In genomic region chr16:57805176-57805575, GRCh38 we compare ENCODE assay signal across 15 cellular contexts.
"Had no signal": no experiment of that assay in that cellular context is flagged by ENCODE, and none has a peak within 500 bp of the region (broad histone marks: within the 10 kb centered on the region; RNA-seq: fewer than 3 reads in every experiment).

No MANE protein-coding gene starts in this region.

- H3K27ac ChIP-seq: ascending aorta had no signal

- H3K4me3 ChIP-seq: ascending aorta, smooth muscle cell had no signal

- H3K36me3 Mint-ChIP-seq: activated naive CD8-positive, alpha-beta T cell treated with anti-CD3 and anti-CD28 coated beads for 36 hours had no signal

- H3K9me3 Mint-ChIP-seq: activated naive CD8-positive, alpha-beta T cell treated with anti-CD3 and anti-CD28 coated beads for 36 hours; activated T-helper 1 cell treated with anti-CD3 and anti-CD28 coated beads, Interleukin-12 subunit alpha, Interleukin-12 subunit beta, Interleukin-2, Interleukin-4 antibody, amounts not matched to agents 30 ng/mL and 10 ng/mL and 1 ng/mL, durations not matched to agents 14 hours and 24 hours and 36 hours; nephron progenitor cell had no signal

- H3K27ac Mint-ChIP-seq: activated naive CD8-positive, alpha-beta T cell treated with anti-CD3 and anti-CD28 coated beads for 36 hours; activated T-helper 1 cell treated with anti-CD3 and anti-CD28 coated beads, Interleukin-12 subunit alpha, Interleukin-12 subunit beta, Interleukin-2, Interleukin-4 antibody, amounts not matched to agents 30 ng/mL and 10 ng/mL and 1 ng/mL, durations not matched to agents 14 hours and 24 hours and 36 hours; nephron progenitor cell; progenitor cell of endocrine pancreas had no signal

- H3K9me3 ChIP-seq: ascending aorta had no signal

- H3K4me3 Mint-ChIP-seq: activated naive CD8-positive, alpha-beta T cell treated with anti-CD3 and anti-CD28 coated beads for 36 hours; activated T-helper 1 cell treated with anti-CD3 and anti-CD28 coated beads, Interleukin-12 subunit alpha, Interleukin-12 subunit beta, Interleukin-2, Interleukin-4 antibody, amounts not matched to agents 30 ng/mL and 10 ng/mL and 1 ng/mL, durations not matched to agents 14 hours and 24 hours and 36 hours; nephron progenitor cell had no signal

- ATAC-seq: right cardiac atrium had no signal

- DNase-seq: activated CD4-positive, alpha-beta T cell treated with anti-CD3 and anti-CD28 coated beads, Interleukin-2, amount 50 U/mL, for 1 hour; activated CD8-positive, alpha-beta memory T cell treated with anti-CD3 and anti-CD28 coated beads for 24 hours; activated naive CD8-positive, alpha-beta T cell treated with anti-CD3 and anti-CD28 coated beads for 36 hours; hypothalamus; kidney glomerular epithelial cell; nephron progenitor cell; occipital lobe; right cardiac atrium; stimulated activated CD4-positive, alpha-beta T cell treated with anti-CD3 and anti-CD28 coated beads, Interleukin-4, amount 100 ng/mL, for 4 hours; stimulated activated CD8-positive, alpha-beta memory T cell treated with anti-CD3 and anti-CD28 coated beads, Interleukin-4, amount 100 ng/mL, for 48 hours; stimulated activated naive CD4-positive, alpha-beta T cell treated with Interleukin-2 at 50 U/mL for 16 hours had no signal

- H3K27me3 ChIP-seq: ascending aorta had no signal

- H3K36me3 ChIP-seq: ascending aorta had no signal
